15 cellular contexts compared by ENCODE assay signal in the genomic region with DNA sequence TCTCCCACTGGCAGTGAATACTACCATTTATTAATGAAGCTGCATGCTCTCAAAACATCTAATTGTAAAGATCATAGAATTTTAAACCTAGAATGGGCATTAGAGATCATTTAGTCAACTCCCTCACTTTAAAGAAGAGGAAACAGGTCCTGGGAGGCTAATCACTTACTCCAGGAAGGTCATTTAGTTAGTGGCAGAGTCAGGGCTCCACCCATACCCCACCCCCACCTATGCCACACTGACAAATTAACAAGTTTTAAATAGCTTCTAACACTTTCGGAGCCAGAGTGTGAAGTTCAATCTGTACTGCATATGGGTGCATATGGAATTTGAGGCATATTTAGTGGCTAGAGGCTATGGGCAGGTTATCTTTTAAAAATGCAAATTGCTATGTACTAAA.
"Had no signal": no experiment of that assay in that cellular context is flagged by ENCODE, and none has a peak within 500 bp of the region (broad histone marks: within the 10 kb centered on the region; RNA-seq: fewer than 3 reads in every experiment).

No MANE protein-coding gene starts in this region.

- H3K27ac Mint-ChIP-seq: activated CD8-positive, alpha-beta T cell treated with anti-CD3 and anti-CD28 coated beads, Interleukin-2, amount 10 ng/mL, durations not matched to agents 7 days and 5 days; nephron progenitor cell; T-cell had no signal

- DNase-seq: activated CD4-positive, alpha-beta T cell treated with anti-CD3 and anti-CD28 coated beads for 4 hours; activated CD8-positive, alpha-beta T cell treated with anti-CD3 and anti-CD28 coated beads, Interleukin-2, amount 10 ng/mL, durations not matched to agents 7 days and 5 days; activated naive CD4-positive, alpha-beta T cell; central memory CD4-positive, alpha-beta T cell; effector CD8-positive, alpha-beta T cell; hippocampal formation; mammary epithelial cell; nephron progenitor cell; T-cell; transverse colon; WERI-Rb-1 had no signal

- H3K4me3 ChIP-seq: coronary artery, transverse colon had no signal

- H3K9me3 ChIP-seq: transverse colon had no signal

- H3K27ac ChIP-seq: epithelial cell of prostate, SK-N-MC, WERI-Rb-1 had no signal

- H3K9me3 Mint-ChIP-seq: activated T-helper 1 cell treated with anti-CD3 and anti-CD28 coated beads, Interleukin-12 subunit alpha, Interleukin-12 subunit beta, Interleukin-2, Interleukin-4 antibody, amounts not matched to agents 30 ng/mL and 10 ng/mL and 1 ng/mL, durations not matched to agents 14 hours and 24 hours and 36 hours; nephron progenitor cell; T-cell had no signal

- H3K36me3 Mint-ChIP-seq: T-cell had no signal

- H3K27me3 Mint-ChIP-seq: T-cell had no signal

- ATAC-seq: activated CD8-positive, alpha-beta T cell treated with anti-CD3 and anti-CD28 coated beads, Interleukin-2, amount 10 ng/mL, durations not matched to agents 7 days and 5 days had no signal

- H3K36me3 ChIP-seq: transverse colon, WERI-Rb-1 had no signal

- H3K4me3 Mint-ChIP-seq: activated CD8-positive, alpha-beta T cell treated with anti-CD3 and anti-CD28 coated beads, Interleukin-2, amount 10 ng/mL, durations not matched to agents 7 days and 5 days; activated T-helper 1 cell treated with anti-CD3 and anti-CD28 coated beads, Interleukin-12 subunit alpha, Interleukin-12 subunit beta, Interleukin-2, Interleukin-4 antibody, amounts not matched to agents 30 ng/mL and 10 ng/mL and 1 ng/mL, durations not matched to agents 14 hours and 24 hours and 36 hours; nephron progenitor cell; T-cell had no signal

- H3K27me3 ChIP-seq: transverse colon had no signal
